ENCODE assay signal across 17 cellular contexts in genomic region chr9:124632077-124632621, GRCh38.
DNase-seq lines count a peak whose midpoint lies in the region; ATAC-seq lines count a peak whose summit lies in the region.
"Had no signal": no experiment of that assay in that cellular context is flagged by ENCODE, and none has a peak within 500 bp of the region (broad histone marks: within the 10 kb centered on the region; RNA-seq: fewer than 3 reads in every experiment).

No MANE protein-coding gene starts in this region.

- H3K4me1 Mint-ChIP-seq in natural killer cell treated with Interleukin-12 subunit alpha and Interleukin-12 subunit beta and Interleukin-15 and Interleukin-18, amount 100 ng/mL, for 72 hours (ENCODE audit: low read depth in 2 of 2), result peaks cover 26 to 43% of the 10 kb centered on the region in 2 donors
- H3K4me1 Mint-ChIP-seq: IgD-negative memory B cell, neural crest cell had no signal

- DNase-seq in ELR (ENCODE audit: low read depth) (peak; percentile 67), NCI-H82 treated with DMSO at 0.1 percent for 48 hours (lab: John Stamatoyannopoulos, UW; ENCODE audit: unreplicated experiment) (peak; percentile 27), dedifferentiated amniotic fluid mesenchymal stem cell (ENCODE audit: extremely low spot score) (peak; percentile 29), retina (no peak)
- no peak for DNase-seq in natural killer cell treated with Interleukin-12 subunit alpha and Interleukin-12 subunit beta and Interleukin-15 and Interleukin-18, amount 100 ng/mL, for 72 hours (ENCODE audit: low spot score)
- DNase-seq in activated naive CD4-positive, alpha-beta T cell treated with anti-CD3 and anti-CD28 coated beads, Interleukin-2, amount 50 U/mL, for 72 hours (ENCODE audit: low spot score in 2 of 2), result no peak
- DNase-seq: activated CD4-positive, alpha-beta memory T cell treated with anti-CD3 and anti-CD28 coated beads for 36 hours; activated T-cell treated with anti-CD3 and anti-CD28 coated beads, Interleukin-2, amount 50 U/mL, for 72 hours; anterior cingulate cortex; dorsolateral prefrontal cortex; NCI-H1417; right cardiac atrium; stimulated activated CD4-positive, alpha-beta T cell treated with anti-CD3 and anti-CD28 coated beads, Interleukin-4, amount 100 ng/mL, for 4 hours had no signal

- H3K27ac Mint-ChIP-seq in natural killer cell treated with Interleukin-12 subunit alpha and Interleukin-12 subunit beta and Interleukin-15 and Interleukin-18, amount 100 ng/mL, for 72 hours, result peak overlapping the region; percentile 0 to 62
- no peak overlapping the region for H3K27ac Mint-ChIP-seq in activated naive CD4-positive, alpha-beta T cell treated with anti-CD3 and anti-CD28 coated beads, Interleukin-2, amount 50 U/mL, for 72 hours
- H3K27ac Mint-ChIP-seq: activated CD4-positive, alpha-beta memory T cell treated with anti-CD3 and anti-CD28 coated beads for 36 hours; activated T-cell treated with anti-CD3 and anti-CD28 coated beads, Interleukin-2, amount 50 U/mL, for 72 hours had no signal

- H3K9me3 Mint-ChIP-seq in natural killer cell treated with Interleukin-12 subunit alpha and Interleukin-12 subunit beta and Interleukin-15 and Interleukin-18, amount 100 ng/mL, for 72 hours, result no peaks in the 10 kb centered on the region
- no peaks in the 10 kb centered on the region for H3K9me3 Mint-ChIP-seq in activated naive CD4-positive, alpha-beta T cell treated with anti-CD3 and anti-CD28 coated beads, Interleukin-2, amount 50 U/mL, for 72 hours
- H3K9me3 Mint-ChIP-seq: activated CD4-positive, alpha-beta memory T cell treated with anti-CD3 and anti-CD28 coated beads for 36 hours; IgD-negative memory B cell; neural crest cell had no signal

- peak overlapping the region; percentile 7 for H3K4me3 Mint-ChIP-seq in natural killer cell treated with Interleukin-12 subunit alpha and Interleukin-12 subunit beta and Interleukin-15 and Interleukin-18, amount 100 ng/mL, for 72 hours
- H3K4me3 Mint-ChIP-seq: activated CD4-positive, alpha-beta memory T cell treated with anti-CD3 and anti-CD28 coated beads for 36 hours; activated T-cell treated with anti-CD3 and anti-CD28 coated beads, Interleukin-2, amount 50 U/mL, for 72 hours; IgD-negative memory B cell; neural crest cell had no signal

- no peaks in the 10 kb centered on the region for H3K27me3 Mint-ChIP-seq in natural killer cell treated with Interleukin-12 subunit alpha and Interleukin-12 subunit beta and Interleukin-15 and Interleukin-18, amount 100 ng/mL, for 72 hours

- H3K36me3 Mint-ChIP-seq in natural killer cell treated with Interleukin-12 subunit alpha and Interleukin-12 subunit beta and Interleukin-15 and Interleukin-18, amount 100 ng/mL, for 72 hours, result no peaks in the 10 kb centered on the region
- H3K36me3 Mint-ChIP-seq in activated naive CD4-positive, alpha-beta T cell treated with anti-CD3 and anti-CD28 coated beads, Interleukin-2, amount 50 U/mL, for 72 hours, result no peaks in the 10 kb centered on the region
- H3K36me3 Mint-ChIP-seq: activated CD4-positive, alpha-beta memory T cell treated with anti-CD3 and anti-CD28 coated beads for 36 hours; IgD-negative memory B cell had no signal

- ATAC-seq in natural killer cell treated with Interleukin-12 subunit alpha and Interleukin-12 subunit beta and Interleukin-15 and Interleukin-18, amount 100 ng/mL, for 72 hours, result no peak
- ATAC-seq in HG03571 (IDR thresholded peaks at IDR 0.05; ENCODE audit: unreplicated experiment) (no peak), HG03108 (IDR thresholded peaks at IDR 0.05; ENCODE audit: unreplicated experiment) (no peak)
- ATAC-seq in activated naive CD4-positive, alpha-beta T cell treated with anti-CD3 and anti-CD28 coated beads, Interleukin-2, amount 50 U/mL, for 72 hours, result no peak
- ATAC-seq: activated T-cell treated with anti-CD3 and anti-CD28 coated beads, Interleukin-2, amount 50 U/mL, for 72 hours; right cardiac atrium had no signal

Comparison
In these comparisons a context has a peak if more than half of its experiments do, and no peak if none do; other contexts are left out.
1. DNase-seq: peak in ELR (single experiment), NCI-H82 treated with DMSO at 0.1 percent for 48 hours (single experiment) and dedifferentiated amniotic fluid mesenchymal stem cell (single experiment); none in natural killer cell treated with Interleukin-12 subunit alpha and Interleukin-12 subunit beta and Interleukin-15 and Interleukin-18, amount 100 ng/mL, for 72 hours (single experiment), retina (single experiment) and activated naive CD4-positive, alpha-beta T cell treated with anti-CD3 and anti-CD28 coated beads, Interleukin-2, amount 50 U/mL, for 72 hours (0 of 2).
2. H3K27ac Mint-ChIP-seq: peak in natural killer cell treated with Interleukin-12 subunit alpha and Interleukin-12 subunit beta and Interleukin-15 and Interleukin-18, amount 100 ng/mL, for 72 hours (2 of 2); none in activated naive CD4-positive, alpha-beta T cell treated with anti-CD3 and anti-CD28 coated beads, Interleukin-2, amount 50 U/mL, for 72 hours (0 of 2).